In genomic region chr11:35160902-35161585, GRCh38 we compare ENCODE assay signal across 16 cellular contexts. TPM values are rescaled to one million over a fixed set of nuclear protein-coding genes. Genes with fewer than 3 reads are reported as not detected.
DNase-seq lines count a peak whose midpoint lies in the region; ATAC-seq, FAIRE-seq and TF ChIP-seq lines count a peak whose summit lies in the region.
"Had no signal": no experiment of that assay in that cellular context is flagged by ENCODE, and none has a peak within 500 bp of the region (broad histone marks: within the 10 kb centered on the region; RNA-seq: fewer than 3 reads in every experiment).

No MANE protein-coding gene starts in this region.

- no peak overlapping the region for H4K5ac ChIP-seq in H9 (ENCODE audit: insufficient read length, low read depth, low read length)

- H3K4me1 ChIP-seq in left lung (peaks cover 66 to 100% of the 10 kb centered on the region in 2 donors), H9 (ENCODE audit: insufficient read depth, low read length) (peaks cover 10% of the 10 kb centered on the region)

- no peaks in the 10 kb centered on the region for H4K20me1 ChIP-seq in H9 (ENCODE audit: control insufficient read depth, insufficient read depth, insufficient read length)

- no peak overlapping the region for H2BK12ac ChIP-seq in H9 (ENCODE audit: insufficient read length, low read depth, low read length)

- H2BK15ac ChIP-seq in H9 (ENCODE audit: low read depth, low read length), result no peak overlapping the region

- H3K27me3 Mint-ChIP-seq in activated CD4-positive, alpha-beta memory T cell treated with anti-CD3 and anti-CD28 coated beads for 36 hours, result no peaks in the 10 kb centered on the region
- H3K27me3 Mint-ChIP-seq in H9 (ENCODE audit: low read depth), result peaks cover 1% of the 10 kb centered on the region; the same call in 1 of the 2 replicates

- FAIRE-seq in GM12891 (lab: Jason Lieb, UNC), result peak; percentile 31
- FAIRE-seq: H54, urothelium cell line had no signal

- no peak overlapping the region for H2BK20ac ChIP-seq in H9 (ENCODE audit: low read depth, low read length, poor library complexity, severe bottlenecking)

- H3K4me3 ChIP-seq in AG04450 (ENCODE audit: low read depth, low read length) (no peak overlapping the region), left lung (no peak overlapping the region)
- H3K4me3 ChIP-seq: heart right ventricle, lung had no signal

- no peak overlapping the region for H2AFZ ChIP-seq in H9 (ENCODE audit: low read length)

- peaks cover 99% of the 10 kb centered on the region for H3K4me1 Mint-ChIP-seq in activated CD4-positive, alpha-beta memory T cell treated with anti-CD3 and anti-CD28 coated beads for 36 hours (ENCODE audit: low read depth)
- H3K4me1 Mint-ChIP-seq in H9, result peaks cover 25 to 29% of the 10 kb centered on the region in 2 experiments

- DNase-seq in AG04450 (ENCODE audit: low read depth, low spot score), result no peak
- no peak for DNase-seq in GM12891 (ENCODE audit: insufficient read length, low spot score)
- DNase-seq in activated CD4-positive, alpha-beta memory T cell treated with anti-CD3 and anti-CD28 coated beads for 36 hours, result no peak
- no peak for DNase-seq in left lung
- no peak for DNase-seq in H9
- no peak for DNase-seq in AG20443 (ENCODE audit: low spot score)
- no peak for DNase-seq in LoVo (ENCODE audit: low spot score)
- DNase-seq in ureter (ENCODE audit: low spot score), result no peak
- DNase-seq: activated gamma-delta T cell, Caco-2, dermis blood vessel endothelial cell, heart right ventricle, NCI-H1930 had no signal

- peaks cover 11% of the 10 kb centered on the region for H3K36me3 Mint-ChIP-seq in activated CD4-positive, alpha-beta memory T cell treated with anti-CD3 and anti-CD28 coated beads for 36 hours
- no peaks in the 10 kb centered on the region for H3K36me3 Mint-ChIP-seq in H9 (ENCODE audit: insufficient read depth in 1 of 3, low read depth in 3 of 3)

- peak overlapping the region; percentile 83 for H3K27ac Mint-ChIP-seq in activated CD4-positive, alpha-beta memory T cell treated with anti-CD3 and anti-CD28 coated beads for 36 hours
- H3K27ac Mint-ChIP-seq in H9, result no peak overlapping the region

- no peaks in the 10 kb centered on the region for H3K79me1 ChIP-seq in H9 (ENCODE audit: insufficient read depth, low read depth, low read length, poor library complexity, severe bottlenecking)

- no peak overlapping the region for H3K23ac ChIP-seq in H9 (ENCODE audit: insufficient read length, low read depth, low read length)

- no peaks in the 10 kb centered on the region; the same call in 1 of the 2 replicates for H3K79me2 ChIP-seq in H9 (ENCODE audit: insufficient read depth, low read length)

- WGBS in H9 (ENCODE audit: extremely low coverage, insufficient read length, low lambda C conversion rate), result no CpG with 5 or more reads among the region's 3 CpGs

- H3K27ac ChIP-seq in AG04450 (ENCODE audit: low read depth, low read length), result peak overlapping the region; percentile 34
- peak overlapping the region; percentile 10 to 88 for H3K27ac ChIP-seq in left lung
- no peak overlapping the region for H3K27ac ChIP-seq in H9 (ENCODE audit: insufficient read length, low read depth, low read length)

- H3K4ac ChIP-seq in H9 (ENCODE audit: low read depth, low read length), result no peak overlapping the region

- no peaks in the 10 kb centered on the region for H3K23me2 ChIP-seq in H9 (ENCODE audit: insufficient read length, low read depth, low read length, poor library complexity, severe bottlenecking)

- intact Hi-C loops in activated CD4-positive, alpha-beta memory T cell treated with anti-CD3 and anti-CD28 coated beads for 36 hours (cut with micrococcal nuclease), result no loop called here
- intact Hi-C loops in left lung (cut with DNase I), result no loop called here

- H3K27me3 ChIP-seq in AG04450 (ENCODE audit: control insufficient read depth, insufficient read depth, low read length), result no peaks in the 10 kb centered on the region
- no peaks in the 10 kb centered on the region for H3K27me3 ChIP-seq in left lung
- no peaks in the 10 kb centered on the region for H3K27me3 ChIP-seq in H9 (ENCODE audit: insufficient read depth, low read length)
- H3K27me3 ChIP-seq: heart right ventricle had no signal

- ATAC-seq in left lung, result peak; percentile 48
- ATAC-seq: heart right ventricle had no signal

- no peak overlapping the region for H3K4me3 Mint-ChIP-seq in activated CD4-positive, alpha-beta memory T cell treated with anti-CD3 and anti-CD28 coated beads for 36 hours
- H3K4me3 Mint-ChIP-seq in H9, result no peak overlapping the region

- CTCF ChIA-PET in AG04450 (lab: Charles Lee), result no interaction called here
- CTCF ChIA-PET in activated CD4-positive, alpha-beta memory T cell treated with anti-CD3 and anti-CD28 coated beads for 36 hours (lab: Charles Lee), result interaction anchor here (0.9 to 7.7 kb wide), 2 partner anchors 12 to 163 kb away, joined by 3 to 113 read pairs; no protein-coding TSS in a partner anchor

- H2BK120ac ChIP-seq in H9 (ENCODE audit: low read depth, low read length, poor library complexity, severe bottlenecking), result no peak overlapping the region

- no peak overlapping the region for H3T11ph ChIP-seq in H9 (ENCODE audit: low read length)

- H3K14ac ChIP-seq in H9 (ENCODE audit: insufficient read depth, low read length), result no peak overlapping the region

- H3K9me3 ChIP-seq in AG04450 (ENCODE audit: control insufficient read depth, insufficient read depth, low read length) (no peaks in the 10 kb centered on the region), left lung (no peaks in the 10 kb centered on the region), H9 (ENCODE audit: control insufficient read depth, low read depth, low read length) (no peaks in the 10 kb centered on the region)
- H3K9me3 ChIP-seq: Caco-2, heart right ventricle had no signal

- no peak overlapping the region for H2AK5ac ChIP-seq in H9 (ENCODE audit: insufficient read length, low read length)

- H3K9ac ChIP-seq in H9 (ENCODE audit: extremely low read depth, insufficient read length, low read length), result no peak overlapping the region

- H4K91ac ChIP-seq in H9 (ENCODE audit: insufficient read length, low read depth, low read length), result no peak overlapping the region

- no peak overlapping the region for H2BK5ac ChIP-seq in H9 (ENCODE audit: insufficient read length, low read length)

- no peak for TF ChIP-seq CTCF in AG04450 (IDR thresholded peaks at IDR 0.05; ENCODE audit: low read depth, low read length)
- TF ChIP-seq CTCF in left lung (IDR thresholded peaks at IDR 0.05), result no peak
- TF ChIP-seq CTCF in H9 (conservative IDR thresholded peaks at IDR 0.05), result no peak

- no peak overlapping the region for H3K18ac ChIP-seq in H9 (ENCODE audit: insufficient read length, low read depth, low read length)

- H3K56ac ChIP-seq in H9 (ENCODE audit: insufficient read length, low read depth, low read length), result no peak overlapping the region

- no peak overlapping the region for H3K4me2 ChIP-seq in H9 (ENCODE audit: insufficient read depth, insufficient read length, low read length)

- H3K36me3 ChIP-seq in left lung, result peaks cover 0 to 9% of the 10 kb centered on the region in 2 donors

- TF ChIP-seq POLR2A in GM12891 (IDR thresholded peaks at IDR 0.05; ENCODE audit: low read depth, low read length), result 0 out of 2 replicates have a peak, but pooled peaks have one; percentile 11

- H4K8ac ChIP-seq in H9 (replicated peaks; ENCODE audit: insufficient read length, low read depth, low read length), result no peak overlapping the region

- POLR2A ChIA-PET in AG04450 (lab: Yijun Ruan, JAX), result interaction anchor here (1.0 to 2.4 kb wide), 3 partner anchors 22 to 184 kb away, joined by 4 to 10 read pairs (median 4); partner anchors contain the start of gene CD44
- POLR2A ChIA-PET in activated CD4-positive, alpha-beta memory T cell treated with anti-CD3 and anti-CD28 coated beads for 36 hours (lab: Charles Lee), result interaction anchor here (0.6 to 3.0 kb wide), 4 partner anchors 9 to 1229 kb away, joined by 4 to 20 read pairs (median 6); no protein-coding TSS in a partner anchor

- no peaks in the 10 kb centered on the region for H3K9me3 Mint-ChIP-seq in activated CD4-positive, alpha-beta memory T cell treated with anti-CD3 and anti-CD28 coated beads for 36 hours
- no peaks in the 10 kb centered on the region for H3K9me3 Mint-ChIP-seq in H9

TF ChIP-seq in GM12891, 5 proteins besides CTCF, POLR2A, EP300 and RAD21:
- TF ChIP-seq PAX5 (IDR thresholded peaks at IDR 0.05; ENCODE audit: insufficient read depth, low read length, severe bottlenecking), result no peak
- no peak for TF ChIP-seq POLR2AphosphoS5 (IDR thresholded peaks at IDR 0.05; ENCODE audit: low read depth, low read length)
- TF ChIP-seq TAF1 (IDR thresholded peaks at IDR 0.05; ENCODE audit: low read depth, low read length), result no peak
- no peak for TF ChIP-seq SPI1 (IDR thresholded peaks at IDR 0.05; ENCODE audit: low read depth, low read length)
- TF ChIP-seq POU2F2 (IDR thresholded peaks at IDR 0.05; ENCODE audit: low read depth, low read length), result no peak

RNA-seq across cellular contexts. Expression of gene CD44, which starts 22.1 kb away (rescaled TPM):
- polyA plus RNA-seq in AG04450 (2011; rRNA removed), result 1,799 and 1,817 TPM in 2 replicates
- polyA minus RNA-seq in AG04450 (2011; rRNA and poly(A)+ RNA removed), result 2,797 and 2,845 TPM in 2 replicates
- polyA plus RNA-seq in GM12891 (2012; ENCODE audit: low read depth, missing spikeins), result 726 TPM
- total RNA-seq in activated CD4-positive, alpha-beta memory T cell treated with anti-CD3 and anti-CD28 coated beads for 36 hours, result 100 to 1,000 TPM; 440 to 442 TPM
- 100 to 1,000 TPM; 479 to 693 TPM for total RNA-seq in left lung
- total RNA-seq in H9 (2021), result 5.2 and 6.1 TPM in 2 replicates
- total RNA-seq in ureter, result 348 TPM

Comparison
In these comparisons a context has a peak if more than half of its experiments do, and no peak if none do; other contexts are left out.
1. RNA of gene CD44, which starts 22.1 kb away (total RNA-seq): 479 to 693 TPM in left lung, 440 to 442 TPM in activated CD4-positive, alpha-beta memory T cell treated with anti-CD3 and anti-CD28 coated beads for 36 hours and 348 TPM in ureter (single experiment); 5.2 to 6.1 TPM in H9; every median in the first group is over 10 times any median in the second.